Comparison of ENCODE assay signal across 14 cellular contexts in the genomic region with DNA sequence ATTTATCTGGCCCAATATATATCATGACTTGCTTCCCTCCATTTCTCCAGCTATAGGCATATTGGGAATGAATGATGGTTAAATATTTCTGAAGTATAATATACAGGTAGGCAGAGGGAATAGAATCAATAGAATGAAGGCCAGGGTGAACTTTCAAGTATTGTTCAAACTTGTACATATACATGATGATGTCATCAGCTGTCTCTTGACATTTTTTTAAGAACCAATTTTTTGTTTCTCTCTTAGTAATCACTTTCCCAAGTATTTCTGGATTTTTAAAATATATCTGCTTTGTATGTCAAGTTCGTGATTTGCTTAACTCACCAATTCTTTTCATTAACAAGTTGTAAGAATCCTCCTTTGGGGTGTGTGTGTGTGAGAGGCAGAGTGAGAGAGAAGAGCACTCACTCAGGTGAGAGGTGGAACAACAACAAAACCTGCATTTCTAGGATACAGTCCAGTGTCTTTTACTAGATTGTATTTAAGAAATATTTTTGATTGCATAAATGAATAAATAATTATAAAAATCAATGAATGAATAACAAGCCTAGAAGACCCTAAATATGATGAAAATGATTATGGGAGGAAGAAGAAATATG.
DNase-seq lines count a peak whose midpoint lies in the region; ATAC-seq, FAIRE-seq and TF ChIP-seq lines count a peak whose summit lies in the region.
"Had no signal": no experiment of that assay in that cellular context is flagged by ENCODE, and none has a peak within 500 bp of the region (broad histone marks: within the 10 kb centered on the region; RNA-seq: fewer than 3 reads in every experiment).

No MANE protein-coding gene starts in this region.

- no peak overlapping the region for H2BK12ac ChIP-seq in H1 (ENCODE audit: low read depth, low read length)

- peaks cover 12% of the 10 kb centered on the region for H3K4me1 Mint-ChIP-seq in MCF 10A (ENCODE audit: insufficient read depth, unreplicated experiment)

- no peak overlapping the region for H4K8ac ChIP-seq in H1 (ENCODE audit: extremely low read depth, insufficient read depth, low read length)

- H4K5ac ChIP-seq in H1 (ENCODE audit: insufficient read length, low read depth, low read length) = no peak overlapping the region

- DNase-seq in MCF 10A (ENCODE audit: unreplicated experiment) = no peak
- no peak for DNase-seq in breast epithelium (ENCODE audit: low spot score in 2 of 2)
- DNase-seq in H1 (ENCODE audit: low read depth in 1 of 2, low spot score in 2 of 2) = no peak
- DNase-seq: NCI-H187; pancreas; stimulated activated CD4-positive, alpha-beta T cell treated with anti-CD3 and anti-CD28 coated beads, Interleukin-15, amount 100 ng/mL, for 24 hours; stimulated activated CD8-positive, alpha-beta memory T cell treated with anti-CD3 and anti-CD28 coated beads, Interleukin-4, amount 100 ng/mL, for 48 hours had no signal

- TF ChIP-seq CTCF in MCF 10A (IDR thresholded peaks at IDR 0.05; ENCODE audit: unreplicated experiment) (peak; percentile 17), breast epithelium (IDR thresholded peaks at IDR 0.05) (no peak), Loucy (conservative IDR thresholded peaks at IDR 0.05; ENCODE audit: low read length) (peak; percentile 45), H1 (IDR thresholded peaks at IDR 0.05; ENCODE audit: control extremely low read depth in 1 of 3, insufficient read depth in 1 of 3, low read depth in 1 of 3, low read length in 3 of 3) (peak in 2 of 3 experiments; percentile 9 to 39; a peak in 2 of 4 replicates)

- no peak overlapping the region for H2BK5ac ChIP-seq in H1 (ENCODE audit: low read depth, low read length)

- H3K23me2 ChIP-seq in H1 (ENCODE audit: low read depth, low read length) = no peaks in the 10 kb centered on the region

- no TSS peak for BruUV-seq in MCF 10A (replicated peaks; lab: Mats Ljungman, UMichigan)

- H3K4ac ChIP-seq in H1 (replicated peaks; ENCODE audit: insufficient read length, low read depth, low read length) = no peak overlapping the region

- H3K27ac Mint-ChIP-seq in MCF 10A (ENCODE audit: low read depth, unreplicated experiment) = no peak overlapping the region
- H3K27ac Mint-ChIP-seq: T-helper 1 cell treated with Interleukin-12 subunit alpha and Interleukin-12 subunit beta and Interleukin-4 antibody, amounts not matched to agents 30 μg/mL and 1 μg/mL, for 36 hours had no signal

- intact Hi-C loops in MCF 10A (cut with micrococcal nuclease) (no loop called here), breast epithelium (cut with DNase I; ENCODE audit: low total_unique reads) (no loop called here)

- H3K27me3 ChIP-seq in breast epithelium (no peaks in the 10 kb centered on the region), Loucy (ENCODE audit: insufficient read depth, low read length, poor library complexity, severe bottlenecking) (no peaks in the 10 kb centered on the region), H1 (replicated peaks in 1 of 4; ENCODE audit: control insufficient read depth in 3 of 4, extremely low read depth in 1 of 4, insufficient read depth in 3 of 4, low read length in 3 of 4) (no peaks in the 10 kb centered on the region)
- H3K27me3 ChIP-seq: pancreas had no signal

- H3K36me3 ChIP-seq in breast epithelium = no peaks in the 10 kb centered on the region
- H3K36me3 ChIP-seq in Loucy (ENCODE audit: insufficient read depth, low read length) = no peaks in the 10 kb centered on the region
- H3K36me3 ChIP-seq in H1 (ENCODE audit: control insufficient read depth in 2 of 4, insufficient read depth in 4 of 4, low read length in 3 of 4) = no peaks in the 10 kb centered on the region
- H3K36me3 ChIP-seq: pancreas had no signal

- H3K4me2 ChIP-seq in Loucy (ENCODE audit: low read depth, low read length, poor library complexity, severe bottlenecking) (no peak overlapping the region), H1 (ENCODE audit: insufficient read depth in 1 of 2, low read depth in 2 of 2, low read length in 2 of 2) (no peak overlapping the region)

- no peak overlapping the region for H2AK5ac ChIP-seq in H1 (ENCODE audit: low read depth, low read length)

- TF ChIP-seq EP300 in H1 (IDR thresholded peaks at IDR 0.05; ENCODE audit: borderline replicate concordance in 1 of 2, low read depth in 2 of 2, low read length in 2 of 2) = no peak

- TF ChIP-seq POLR2A in breast epithelium (IDR thresholded peaks at IDR 0.05) (no peak), H1 (IDR thresholded peaks at IDR 0.05; ENCODE audit: control extremely low read depth in 1 of 2, low read depth in 2 of 2, low read length in 2 of 2) (no peak)

- WGBS in H1 (ENCODE audit: extremely low coverage in 1 of 2, insufficient coverage in 1 of 2, insufficient read length in 1 of 2, insufficient replicate concordance in 2 of 2, low coverage in 1 of 2, low lambda C conversion rate in 2 of 2, missing lambda C conversion rate in 1 of 2), 2 experiments = 58% methylated on average over 1 of the region's 1 CpG; no CpG with 5 or more reads in 1 of the 2 experiments

- no peak overlapping the region for H4K91ac ChIP-seq in H1 (replicated peaks; ENCODE audit: insufficient read length, low read length)

- CTCF ChIA-PET in MCF 10A (lab: Yijun Ruan, JAX) = no interaction called here
- CTCF ChIA-PET in H1 (lab: Charles Lee; ENCODE audit: partially characterized antibody) = no interaction called here

- H3K14ac ChIP-seq in H1 (ENCODE audit: insufficient read length) = no peak overlapping the region

- H3K56ac ChIP-seq in H1 (replicated peaks; ENCODE audit: insufficient read length, low read depth, low read length) = no peak overlapping the region

- H3K36me3 Mint-ChIP-seq in MCF 10A (ENCODE audit: insufficient read depth, unreplicated experiment) = no peaks in the 10 kb centered on the region

- ATAC-seq in GM19324 (IDR thresholded peaks at IDR 0.05; ENCODE audit: low FRiP score, unreplicated experiment) = no peak
- ATAC-seq in GM21717 (IDR thresholded peaks at IDR 0.05; ENCODE audit: unreplicated experiment) = no peak
- ATAC-seq in HG02763 (IDR thresholded peaks at IDR 0.05; ENCODE audit: unreplicated experiment) = no peak
- no peak for ATAC-seq in HG03025 (IDR thresholded peaks at IDR 0.05; ENCODE audit: low FRiP score, unreplicated experiment)
- ATAC-seq: pancreas had no signal

- no peaks in the 10 kb centered on the region for H3K79me1 ChIP-seq in H1 (ENCODE audit: low read depth, low read length)

- no peaks in the 10 kb centered on the region for H4K20me1 ChIP-seq in Loucy (ENCODE audit: insufficient read depth, low read length, poor library complexity, severe bottlenecking)
- no peaks in the 10 kb centered on the region for H4K20me1 ChIP-seq in H1 (replicated peaks in 1 of 2; ENCODE audit: control insufficient read depth in 1 of 2, insufficient read depth in 2 of 2, low read length in 2 of 2)

- H2BK15ac ChIP-seq in H1 (ENCODE audit: low read length) = no peak overlapping the region

- H3K4me3 Mint-ChIP-seq in MCF 10A (ENCODE audit: unreplicated experiment) = no peak overlapping the region
- H3K4me3 Mint-ChIP-seq: T-helper 1 cell treated with Interleukin-12 subunit alpha and Interleukin-12 subunit beta and Interleukin-4 antibody, amounts not matched to agents 30 μg/mL and 1 μg/mL, for 36 hours had no signal

- peak; percentile 28 to 29; a peak in 2 of 4 replicates for TF ChIP-seq RAD21 in H1 (IDR thresholded peaks at IDR 0.05 in 1 of 2, conservative IDR thresholded peaks at IDR 0.05 in 1 of 2; ENCODE audit: low read depth in 2 of 2, low read length in 2 of 2)

- H3K9me3 Mint-ChIP-seq in MCF 10A (ENCODE audit: unreplicated experiment) = no peaks in the 10 kb centered on the region

- H2BK120ac ChIP-seq in H1 (replicated peaks; ENCODE audit: low read depth, low read length) = no peak overlapping the region

- H3K4me1 ChIP-seq in breast epithelium (no peaks in the 10 kb centered on the region), Loucy (ENCODE audit: insufficient read depth, low read length, poor library complexity, severe bottlenecking) (no peaks in the 10 kb centered on the region), H1 (replicated peaks in 1 of 4; ENCODE audit: control insufficient read depth in 3 of 4, insufficient read depth in 4 of 4, low read length in 3 of 4) (peaks cover 2 to 6% (median 3%) of the 10 kb centered on the region in 4 experiments; a peak in 4 of 7 replicates)
- H3K4me1 ChIP-seq: pancreas had no signal

- FAIRE-seq in H1 (lab: Jason Lieb, UNC) = peak; percentile 76
- FAIRE-seq: pancreas, urothelium cell line had no signal

- no peak overlapping the region for H3K18ac ChIP-seq in H1 (ENCODE audit: extremely low read depth, low read length)

- H3K27ac ChIP-seq in breast epithelium (no peak overlapping the region), H1 (ENCODE audit: low read depth, low read length) (no peak overlapping the region)
- H3K27ac ChIP-seq: pancreas had no signal

- H2BK20ac ChIP-seq in H1 (ENCODE audit: low read length) = no peak overlapping the region

- H3K9ac ChIP-seq in Loucy (ENCODE audit: low read depth, low read length, poor library complexity, severe bottlenecking) = no peak overlapping the region
- H3K9ac ChIP-seq in H1 (replicated peaks in 1 of 4; ENCODE audit: extremely low read depth in 1 of 4, low read depth in 3 of 4, low read length in 3 of 4) = peak overlapping the region in 1 of 4 experiments; percentile 34; a peak in 1 of 7 replicates

- no peak overlapping the region for H3K23ac ChIP-seq in H1 (ENCODE audit: insufficient read length)

- no peaks in the 10 kb centered on the region for H3K27me3 Mint-ChIP-seq in MCF 10A (ENCODE audit: insufficient read depth, unreplicated experiment)

- no peaks in the 10 kb centered on the region for H3F3A ChIP-seq in Loucy (ENCODE audit: low read depth)

- POLR2A ChIA-PET in MCF 10A (lab: Yijun Ruan, JAX) = no interaction called here
- POLR2A ChIA-PET in H1 (lab: Charles Lee; ENCODE audit: partially characterized antibody) = no interaction called here

- no peaks in the 10 kb centered on the region for H3K9me3 ChIP-seq in breast epithelium
- no peaks in the 10 kb centered on the region for H3K9me3 ChIP-seq in Loucy (ENCODE audit: insufficient read depth, low read depth, low read length)
- no peaks in the 10 kb centered on the region for H3K9me3 ChIP-seq in H1 (ENCODE audit: insufficient read depth in 2 of 2, low read depth in 1 of 2, low read length in 1 of 2)
- H3K9me3 ChIP-seq: pancreas had no signal

- H3K4me3 ChIP-seq in breast epithelium = no peak overlapping the region
- no peak overlapping the region for H3K4me3 ChIP-seq in Loucy (ENCODE audit: low read length, poor library complexity, severe bottlenecking)
- H3K4me3 ChIP-seq in H1 (ENCODE audit: extremely low read depth in 1 of 4, insufficient read depth in 2 of 4, low read depth in 3 of 4, low read length in 4 of 4) = no peak overlapping the region
- H3K4me3 ChIP-seq: pancreas had no signal

- H2AFZ ChIP-seq in Loucy (ENCODE audit: low read length) = no peak overlapping the region
- no peak overlapping the region for H2AFZ ChIP-seq in H1 (ENCODE audit: low read length)

- H3K79me2 ChIP-seq in Loucy (ENCODE audit: insufficient read depth, low read length) = no peaks in the 10 kb centered on the region
- no peaks in the 10 kb centered on the region for H3K79me2 ChIP-seq in H1 (ENCODE audit: control insufficient read depth in 1 of 2, insufficient read depth in 2 of 2, low read length in 2 of 2)

- no peaks in the 10 kb centered on the region for H3K9me2 ChIP-seq in Loucy (replicated peaks; ENCODE audit: low read depth, low read length)

TF ChIP-seq in H1, 55 proteins besides CTCF, POLR2A, EP300 and RAD21 (continues in another document):
- TF ChIP-seq TAF1 (IDR thresholded peaks at IDR 0.05; ENCODE audit: low read depth, low read length) = no peak

Comparison
In these comparisons a context has a peak if more than half of its experiments do, and no peak if none do; other contexts are left out.
1. CTCF ChIP-seq: peak in MCF 10A (single experiment), Loucy (single experiment) and H1 (2 of 3); none in breast epithelium (0 of 3).